Comparison of ENCODE assay signal across 9 cellular contexts in the genomic region with DNA sequence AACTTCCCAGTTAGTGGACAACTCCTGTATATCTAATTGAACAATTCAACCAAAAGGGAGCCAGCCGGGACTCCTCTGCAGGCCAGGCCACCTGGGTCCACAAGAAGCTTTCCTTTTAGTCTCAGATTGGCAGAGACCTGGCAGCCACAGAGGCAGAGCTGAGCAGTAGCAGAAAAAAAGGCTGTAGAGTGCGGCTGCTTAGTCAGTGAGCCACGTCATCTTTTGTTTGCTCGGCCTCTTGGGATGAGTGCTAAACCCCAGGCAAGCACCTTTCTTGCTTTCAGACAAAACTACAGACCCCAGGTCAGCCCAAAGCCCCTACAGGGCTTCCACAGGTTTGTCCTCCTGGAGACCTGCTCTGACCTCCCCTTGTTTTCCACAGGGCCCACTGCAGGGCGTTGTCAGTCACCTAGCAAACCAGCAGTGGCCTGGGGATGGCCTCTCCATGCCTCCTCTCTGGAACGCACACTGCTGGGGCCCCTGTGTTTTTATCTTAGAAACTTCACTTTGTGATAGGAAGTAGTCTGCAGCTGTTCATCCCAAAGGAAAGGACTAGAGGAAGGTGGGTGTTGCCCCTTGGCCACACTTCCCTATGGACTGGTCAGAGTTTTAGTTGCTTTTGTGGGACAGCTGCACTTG. TPM values are rescaled to one million over a fixed set of nuclear protein-coding genes. Genes with fewer than 3 reads are reported as not detected.
DNase-seq lines count a peak whose midpoint lies in the region; ATAC-seq and TF ChIP-seq lines count a peak whose summit lies in the region.
"Had no signal": no experiment of that assay in that cellular context is flagged by ENCODE, and none has a peak within 500 bp of the region (broad histone marks: within the 10 kb centered on the region; RNA-seq: fewer than 3 reads in every experiment).

No MANE protein-coding gene starts in this region.

- H3K27me3 Mint-ChIP-seq in natural killer cell (ENCODE audit: low read depth in 2 of 2), result no peaks in the 10 kb centered on the region

- H3K4me2 ChIP-seq in BLaER1 treated with 17β-estradiol and CSF1 and Interleukin-3, amounts not matched to agents 10 nM and 100 nM, result peak overlapping the region in 9 of 11 experiments; percentile 8 to 78 (median 67); a peak in 16 of 22 replicates

- no peaks in the 10 kb centered on the region for H3K27me3 ChIP-seq in BLaER1 treated with 17β-estradiol and CSF1 and Interleukin-3, amounts not matched to agents 10 nM and 100 nM
- H3K27me3 ChIP-seq in ectodermal cell (ENCODE audit: control insufficient read depth, insufficient read depth, low read length, poor library complexity, severe bottlenecking) (no peaks in the 10 kb centered on the region), muscle layer of duodenum (ENCODE audit: low read depth, low read length) (no peaks in the 10 kb centered on the region)

- H3K9me3 Mint-ChIP-seq in natural killer cell, result no peaks in the 10 kb centered on the region

- H3K27ac Mint-ChIP-seq in natural killer cell, result no peak overlapping the region

- H3K4me1 ChIP-seq in BLaER1 treated with 17β-estradiol and CSF1 and Interleukin-3, amounts not matched to agents 10 nM and 100 nM, result peaks cover 7 to 58% (median 39%) of the 10 kb centered on the region in 10 experiments
- H3K4me1 ChIP-seq in ectodermal cell (ENCODE audit: control insufficient read depth, insufficient read depth, low read length) (peaks cover 68% of the 10 kb centered on the region), muscle layer of duodenum (ENCODE audit: control insufficient read depth in 1 of 2, insufficient read depth in 2 of 2, low read length in 2 of 2) (peaks cover 21 to 66% of the 10 kb centered on the region in 2 donors)

- peaks cover 0 to under 1% of the 10 kb centered on the region in 2 donors for H3K4me1 Mint-ChIP-seq in natural killer cell

- H4K20me1 ChIP-seq in BLaER1 treated with 17β-estradiol and CSF1 and Interleukin-3, amounts not matched to agents 10 nM and 100 nM, result peaks cover 0 to 64% (median 0%) of the 10 kb centered on the region in 11 experiments; a peak in 2 of 22 replicates

- no peaks in the 10 kb centered on the region for H3K9me3 ChIP-seq in BLaER1 treated with 17β-estradiol and CSF1 and Interleukin-3, amounts not matched to agents 10 nM and 100 nM (replicated peaks in 1 of 11)
- H3K9me3 ChIP-seq in ectodermal cell (ENCODE audit: control insufficient read depth, low read length), result no peaks in the 10 kb centered on the region
- H3K9me3 ChIP-seq in muscle layer of duodenum (ENCODE audit: control insufficient read depth in 1 of 2, low read length in 2 of 2), result no peaks in the 10 kb centered on the region

- no peaks in the 10 kb centered on the region for H3K36me3 Mint-ChIP-seq in natural killer cell

- intact Hi-C loops in natural killer cell (cut with micrococcal nuclease), result no loop called here

- H3K4me3 ChIP-seq in BLaER1 treated with 17β-estradiol and CSF1 and Interleukin-3, amounts not matched to agents 10 nM and 100 nM, result no peak overlapping the region
- H3K4me3 ChIP-seq in ectodermal cell (ENCODE audit: insufficient read depth, low read depth, low read length) (no peak overlapping the region), muscle layer of duodenum (ENCODE audit: low read depth in 1 of 2, low read length in 2 of 2) (no peak overlapping the region)

- ATAC-seq in GM18867 (IDR thresholded peaks at IDR 0.05; ENCODE audit: unreplicated experiment) (no peak), natural killer cell (no peak), HG03196 (IDR thresholded peaks at IDR 0.05; ENCODE audit: unreplicated experiment) (no peak)

- peak overlapping the region in 1 of 11 experiments; percentile 27; a peak in 1 of 22 replicates for H3K9ac ChIP-seq in BLaER1 treated with 17β-estradiol and CSF1 and Interleukin-3, amounts not matched to agents 10 nM and 100 nM

- no peak overlapping the region for H3K27ac ChIP-seq in BLaER1 treated with 17β-estradiol and CSF1 and Interleukin-3, amounts not matched to agents 10 nM and 100 nM
- peak overlapping the region; percentile 58 for H3K27ac ChIP-seq in ectodermal cell (ENCODE audit: insufficient read depth, low read depth, low read length, poor library complexity, severe bottlenecking)
- H3K27ac ChIP-seq in muscle layer of duodenum (ENCODE audit: low read length), result peak overlapping the region; percentile 1

- H3K4me3 Mint-ChIP-seq in natural killer cell, result no peak overlapping the region

- DNase-seq in NCI-H2196 treated with DMSO at 0.1 percent for 48 hours (lab: John Stamatoyannopoulos, UW; ENCODE audit: unreplicated experiment) (peak; percentile 36), natural killer cell (no peak), NCI-H526 treated with DMSO at 0.1 percent for 48 hours (lab: John Stamatoyannopoulos, UW) (no peak)
- DNase-seq: stimulated activated CD4-positive, alpha-beta T cell treated with anti-CD3 and anti-CD28 coated beads, Interleukin-1b, Interleukin-23, amount 100 ng/mL, for 48 hours had no signal

- peaks cover 0 to 12% (median 0%) of the 10 kb centered on the region in 11 experiments; a peak in 1 of 22 replicates for H3K36me3 ChIP-seq in BLaER1 treated with 17β-estradiol and CSF1 and Interleukin-3, amounts not matched to agents 10 nM and 100 nM
- H3K36me3 ChIP-seq in ectodermal cell (ENCODE audit: control insufficient read depth, insufficient read depth, low read length), result no peaks in the 10 kb centered on the region
- no peaks in the 10 kb centered on the region for H3K36me3 ChIP-seq in muscle layer of duodenum (ENCODE audit: control insufficient read depth in 1 of 2, insufficient read depth in 2 of 2, low read length in 2 of 2)

- TF ChIP-seq CTCF in natural killer cell (IDR thresholded peaks at IDR 0.05), result no peak

- WGBS in ectodermal cell, 2 experiments, result 19 to 20% methylated on average over 6 of the region's 6 CpGs

RNA-seq across cellular contexts. Expression of a gene that starts 49.9 kb away (rescaled TPM):
- polyA plus RNA-seq in ectodermal cell (2013, experiment 1 of 4), result 6.5 TPM
- polyA plus RNA-seq in ectodermal cell (2013, experiment 2 of 4), result 7.3 TPM
- polyA plus RNA-seq in ectodermal cell (2013, experiment 3 of 4), result 6.0 TPM
- polyA plus RNA-seq in ectodermal cell (2013, experiment 4 of 4), result 6.8 TPM
- 1 to 10 TPM; 2.7 to 7.1 (median 2.9) TPM for total RNA-seq in natural killer cell

Comparison
In these comparisons a context has a peak if more than half of its experiments do, and no peak if none do; other contexts are left out.
1. H3K27ac ChIP-seq: peak in ectodermal cell (single experiment) and muscle layer of duodenum (single experiment); none in BLaER1 treated with 17β-estradiol and CSF1 and Interleukin-3, amounts not matched to agents 10 nM and 100 nM (0 of 11).